In the genomic region with DNA sequence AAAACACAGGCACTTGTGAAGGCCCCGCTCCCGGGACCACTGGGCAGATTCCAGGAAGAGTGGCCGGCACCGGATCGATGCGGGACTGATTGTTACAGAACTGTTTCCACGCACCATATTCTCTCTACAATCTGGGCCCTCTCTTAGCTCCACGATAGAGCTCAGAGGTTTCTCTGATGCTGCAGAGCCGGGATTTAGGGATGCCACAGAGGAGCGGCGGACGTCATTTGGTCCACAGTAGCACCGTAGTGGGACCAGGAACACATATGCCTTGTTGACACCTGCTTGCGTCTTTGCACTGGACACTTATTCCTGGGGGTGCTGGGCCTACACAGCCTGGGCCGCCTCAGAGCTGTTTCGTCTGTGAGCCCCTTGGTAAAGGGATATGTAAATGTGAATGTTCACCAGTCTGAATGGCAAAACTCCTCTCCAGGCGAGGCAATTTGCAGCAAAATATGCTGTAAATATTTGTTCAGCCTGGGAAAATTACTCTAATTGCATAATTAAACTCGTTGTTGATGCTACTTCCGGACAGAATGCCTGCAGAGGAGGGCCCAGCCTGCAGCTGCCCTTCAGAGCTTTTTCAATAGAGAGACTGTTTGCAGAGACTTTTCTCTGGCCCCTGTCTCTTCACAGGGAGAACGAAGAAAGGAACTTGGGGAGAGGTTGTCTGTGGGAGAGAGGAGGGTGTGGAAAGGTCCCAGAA, we compare ENCODE assay signal across 24 cellular contexts. TPM values are rescaled to one million over a fixed set of nuclear protein-coding genes. Genes with fewer than 3 reads are reported as not detected.
DNase-seq lines count a peak whose midpoint lies in the region; ATAC-seq and TF ChIP-seq lines count a peak whose summit lies in the region.
"Had no signal": no experiment of that assay in that cellular context is flagged by ENCODE, and none has a peak within 500 bp of the region (broad histone marks: within the 10 kb centered on the region; RNA-seq: fewer than 3 reads in every experiment).

No MANE protein-coding gene starts in this region.

- H3K4me3 ChIP-seq in right lobe of liver, result no peak overlapping the region
- H3K4me3 ChIP-seq: breast epithelium, coronary artery, vagina had no signal

- TF ChIP-seq CTCF in right lobe of liver (IDR thresholded peaks at IDR 0.05) (no peak), type B pancreatic cell (conservative IDR thresholded peaks at IDR 0.05) (no peak), MCF 10A (IDR thresholded peaks at IDR 0.05; ENCODE audit: unreplicated experiment) (no peak)

- H3K9me3 ChIP-seq in right lobe of liver, result no peaks in the 10 kb centered on the region
- H3K9me3 ChIP-seq: breast epithelium, vagina had no signal

- peak overlapping the region; percentile 62 for H3K27ac Mint-ChIP-seq in type B pancreatic cell
- H3K27ac Mint-ChIP-seq in MCF 10A (ENCODE audit: low read depth, unreplicated experiment), result no peak overlapping the region
- H3K27ac Mint-ChIP-seq: activated CD4-positive, alpha-beta memory T cell treated with anti-CD3 and anti-CD28 coated beads for 36 hours; CD4-positive, alpha-beta memory T cell; memory B cell; naive B cell had no signal

- H3K4me1 ChIP-seq in right lobe of liver, result peaks cover 0 to 43% (median 10%) of the 10 kb centered on the region in 4 donors
- H3K4me1 ChIP-seq: breast epithelium, vagina had no signal

- H3K27ac ChIP-seq in right lobe of liver, result peak overlapping the region in 2 of 3 donors; percentile 80 to 96
- H3K27ac ChIP-seq: breast epithelium, coronary artery, vagina had no signal

- H3K4me3 Mint-ChIP-seq in type B pancreatic cell (no peak overlapping the region), MCF 10A (ENCODE audit: unreplicated experiment) (no peak overlapping the region)
- H3K4me3 Mint-ChIP-seq: activated CD4-positive, alpha-beta memory T cell treated with anti-CD3 and anti-CD28 coated beads for 36 hours; CD4-positive, alpha-beta memory T cell; memory B cell; naive B cell had no signal

- no peaks in the 10 kb centered on the region for H3K27me3 ChIP-seq in right lobe of liver
- H3K27me3 ChIP-seq: vagina had no signal

- H3K36me3 Mint-ChIP-seq in type B pancreatic cell (no peaks in the 10 kb centered on the region), MCF 10A (ENCODE audit: insufficient read depth, unreplicated experiment) (no peaks in the 10 kb centered on the region)
- H3K36me3 Mint-ChIP-seq: activated CD4-positive, alpha-beta memory T cell treated with anti-CD3 and anti-CD28 coated beads for 36 hours; CD4-positive, alpha-beta memory T cell; memory B cell; naive B cell had no signal

- CTCF ChIA-PET in MCF 10A (lab: Yijun Ruan, JAX), result interaction anchor here (0.6 to 0.9 kb wide), 5 partner anchors 9 to 625 kb away, joined by 3 to 4 read pairs (median 3); a partner anchor contains a TSS

- no peak for ATAC-seq in right lobe of liver
- ATAC-seq: SK-N-SH treated with all-trans-retinoic acid at 6 μM for 48 hours had no signal

- intact Hi-C loops in right lobe of liver (cut with DNase I), result no loop called here
- intact Hi-C loops in MCF 10A (cut with micrococcal nuclease), result no loop called here

- H3K4me1 Mint-ChIP-seq in type B pancreatic cell (ENCODE audit: unreplicated experiment), result peaks cover 23% of the 10 kb centered on the region
- H3K4me1 Mint-ChIP-seq in MCF 10A (ENCODE audit: insufficient read depth, unreplicated experiment), result no peaks in the 10 kb centered on the region
- H3K4me1 Mint-ChIP-seq: CD4-positive, alpha-beta memory T cell; memory B cell; naive B cell had no signal

- no peak for TF ChIP-seq POLR2A in right lobe of liver (IDR thresholded peaks at IDR 0.05)

- DNase-seq in NCI-H1436 treated with DMSO at 0.1 percent for 48 hours (lab: John Stamatoyannopoulos, UW) (peak; percentile 85), NCI-H748 (lab: John Stamatoyannopoulos, UW; ENCODE audit: unreplicated experiment) (peak; percentile 97), right lobe of liver (peak in 2 of 3 donors; percentile 54 to 55), type B pancreatic cell (ENCODE audit: extremely low spot score, unreplicated experiment) (no peak), dedifferentiated amniotic fluid mesenchymal stem cell (ENCODE audit: extremely low spot score) (no peak), MCF 10A (ENCODE audit: unreplicated experiment) (no peak), OCI-M1 (lab: John Stamatoyannopoulos, UW) (no peak)
- DNase-seq: activated CD4-positive, alpha-beta memory T cell treated with anti-CD3 and anti-CD28 coated beads for 36 hours; activated T-cell treated with anti-CD3 and anti-CD28 coated beads for 4 hours; CD4-positive, alpha-beta memory T cell; DMS53; GDM1; GOT3; naive B cell; NCI-H446; stimulated activated CD4-positive, alpha-beta T cell treated with anti-CD3 and anti-CD28 coated beads, Interleukin-1b, Interleukin-23, amount 100 ng/mL, for 48 hours had no signal

- BruUV-seq in MCF 10A (replicated peaks; lab: Mats Ljungman, UMichigan), result no TSS peak

- H3K9me3 Mint-ChIP-seq in type B pancreatic cell (no peaks in the 10 kb centered on the region), MCF 10A (ENCODE audit: unreplicated experiment) (no peaks in the 10 kb centered on the region)
- H3K9me3 Mint-ChIP-seq: activated CD4-positive, alpha-beta memory T cell treated with anti-CD3 and anti-CD28 coated beads for 36 hours; CD4-positive, alpha-beta memory T cell; memory B cell; naive B cell had no signal

- H3K36me3 ChIP-seq in right lobe of liver, result peaks cover 0 to 5% (median 2%) of the 10 kb centered on the region in 4 donors
- H3K36me3 ChIP-seq: breast epithelium, vagina had no signal

- POLR2A ChIA-PET in MCF 10A (lab: Yijun Ruan, JAX), result no interaction called here

- WGBS in right lobe of liver (ENCODE audit: insufficient coverage, low coverage, low lambda C conversion rate, missing lambda C conversion rate), result 26% methylated on average over 15 of the region's 20 CpGs

- peaks cover 48% of the 10 kb centered on the region for H3K27me3 Mint-ChIP-seq in type B pancreatic cell
- H3K27me3 Mint-ChIP-seq in MCF 10A (ENCODE audit: insufficient read depth, unreplicated experiment), result peaks cover 79% of the 10 kb centered on the region

RNA-seq across cellular contexts. Expression of a gene that starts 9.4 kb away (rescaled TPM):
- 1,000 to 10,000 TPM in 2 of 6 experiments, 100 to 1,000 TPM in 4; 187 to 1,757 (median 778) TPM for total RNA-seq in right lobe of liver
- 2.3 and 4.7 TPM in 2 replicates for total RNA-seq in type B pancreatic cell (ENCODE audit: low replicate concordance)
- not detected in 2 replicates for total RNA-seq in MCF 10A (2022)
- total RNA-seq: activated CD4-positive, alpha-beta memory T cell treated with anti-CD3 and anti-CD28 coated beads for 36 hours; CD4-positive, alpha-beta memory T cell had no signal

RNA-seq across cellular contexts. Expression of a gene that starts 45.4 kb away (rescaled TPM):
- total RNA-seq in right lobe of liver (under 1 TPM in 4 of 6 experiments, not detected in 2; 0.09 to 0.50 (median 0.33) TPM), type B pancreatic cell (ENCODE audit: low replicate concordance) (0.07 TPM in 2 replicates), MCF 10A (2022) (not detected in 2 replicates)
- total RNA-seq: activated CD4-positive, alpha-beta memory T cell treated with anti-CD3 and anti-CD28 coated beads for 36 hours; breast epithelium; CD4-positive, alpha-beta memory T cell; posterior vena cava; skeletal muscle tissue; temporal lobe; vagina had no signal

RNA-seq across cellular contexts. Expression of a gene that starts 49.9 kb away (rescaled TPM):
- under 1 TPM in 4 of 6 experiments, not detected in 2; 0.14 to 0.75 (median 0.36) TPM for total RNA-seq in right lobe of liver
- total RNA-seq in type B pancreatic cell (ENCODE audit: low replicate concordance), result not detected in 2 replicates
- not detected in 2 replicates for total RNA-seq in MCF 10A (2022)
- total RNA-seq: temporal lobe had no signal

Comparison
In these comparisons a context has a peak if more than half of its experiments do, and no peak if none do; other contexts are left out.
1. DNase-seq: peak in NCI-H1436 treated with DMSO at 0.1 percent for 48 hours (single experiment), NCI-H748 (single experiment) and right lobe of liver (2 of 3); none in type B pancreatic cell (single experiment), dedifferentiated amniotic fluid mesenchymal stem cell (single experiment), MCF 10A (single experiment) and OCI-M1 (single experiment).
2. RNA of a gene that starts 9.4 kb away (total RNA-seq): 187 to 1,757 TPM in right lobe of liver; 2.3 to 4.7 TPM in type B pancreatic cell and not detected in MCF 10A; every median in the first group is over 10 times any median in the second.